In genomic region chr5:81851481-81852178, GRCh38 we compare ENCODE assay signal across 1 cellular context.
TF ChIP-seq lines count a peak whose summit lies in the region.

No MANE protein-coding gene starts in this region.

TF ChIP-seq in K562, 482 proteins besides CTCF, POLR2A, EP300 and RAD21 (continued from another document and continues in another):
- TF ChIP-seq TSHZ1 (CRISPR knock-in tag; IDR thresholded peaks at IDR 0.05): no peak
- TF ChIP-seq NBN (IDR thresholded peaks at IDR 0.05; ENCODE audit: low read depth): peak; percentile 91
- TF ChIP-seq CXXC5 (CRISPR knock-in tag; IDR thresholded peaks at IDR 0.05): peak; percentile 91
- no peak for TF ChIP-seq ZNF318 (IDR thresholded peaks at IDR 0.05; ENCODE audit: borderline replicate concordance in 1 of 2, low read depth in 1 of 2)
- peak; percentile 88 for TF ChIP-seq TBP (optimal IDR thresholded peaks at IDR 0.05; ENCODE audit: low read depth, low read length)
- no peak for TF ChIP-seq ZC3H11A (IDR thresholded peaks at IDR 0.05; ENCODE audit: low read depth, low read length)
- peak; percentile 69 for TF ChIP-seq CREM (IDR thresholded peaks at IDR 0.05; ENCODE audit: low read depth)
- peak; percentile 95 for TF ChIP-seq SMAD4 (CRISPR knock-in tag; conservative IDR thresholded peaks at IDR 0.05)
- TF ChIP-seq CBX8 (IDR thresholded peaks at IDR 0.05; ENCODE audit: borderline replicate concordance, extremely low read depth, low read depth, low read length, poor library complexity, severe bottlenecking): no peak
- TF ChIP-seq BRD9 (IDR thresholded peaks at IDR 0.05; ENCODE audit: low read depth, partially characterized antibody): no peak
- peak; percentile 95 for TF ChIP-seq PKNOX1 (IDR thresholded peaks at IDR 0.05)
- TF ChIP-seq ATF2 (CRISPR knock-in tag; IDR thresholded peaks at IDR 0.05): no peak
- peak; percentile 92 for TF ChIP-seq DACH1 (IDR thresholded peaks at IDR 0.05; ENCODE audit: partially characterized antibody)
- TF ChIP-seq ZNF23 (CRISPR knock-in tag; IDR thresholded peaks at IDR 0.05): 0 out of 2 replicates have a peak, but pooled peaks have one; percentile 29
- TF ChIP-seq SFPQ (IDR thresholded peaks at IDR 0.05; ENCODE audit: low read depth, low read length): no peak
- no peak for TF ChIP-seq ZNF699 (CRISPR knock-in tag; IDR thresholded peaks at IDR 0.05; ENCODE audit: insufficient replicate concordance)
- no peak for TF ChIP-seq ZBED1 (IDR thresholded peaks at IDR 0.05)
- TF ChIP-seq MAZ (CRISPR knock-in tag; conservative IDR thresholded peaks at IDR 0.05 in 1 of 2, IDR thresholded peaks at IDR 0.05 in 1 of 2): peak; percentile 94 to 98
- no peak for TF ChIP-seq ZNF277 (CRISPR knock-in tag; IDR thresholded peaks at IDR 0.05; ENCODE audit: borderline replicate concordance)
- TF ChIP-seq ZNF57 (CRISPR knock-in tag; IDR thresholded peaks at IDR 0.05): no peak
- TF ChIP-seq ZNF239 (CRISPR knock-in tag; IDR thresholded peaks at IDR 0.05): peak; percentile 69
- TF ChIP-seq SP1 (CRISPR knock-in tag; IDR thresholded peaks at IDR 0.05): no peak
- peak; percentile 77 for TF ChIP-seq GABPA (tag; conservative IDR thresholded peaks at IDR 0.05; ENCODE audit: low read depth)
- TF ChIP-seq NR2F6 (CRISPR knock-in tag; IDR thresholded peaks at IDR 0.05): no peak
- no peak for TF ChIP-seq ZNF324 (CRISPR knock-in tag; IDR thresholded peaks at IDR 0.05)
- TF ChIP-seq COPS2 (conservative IDR thresholded peaks at IDR 0.05): no peak
- TF ChIP-seq ZBTB34 (CRISPR knock-in tag; IDR thresholded peaks at IDR 0.05): no peak
- peak; percentile 40 for TF ChIP-seq RBM39 (optimal IDR thresholded peaks at IDR 0.05; ENCODE audit: low read depth, low read length)
- TF ChIP-seq ZNF695 (CRISPR knock-in tag; IDR thresholded peaks at IDR 0.05): no peak
- no peak for TF ChIP-seq ATF6 (CRISPR knock-in tag; IDR thresholded peaks at IDR 0.05)
- TF ChIP-seq E2F4 (CRISPR knock-in tag; IDR thresholded peaks at IDR 0.05; ENCODE audit: low read depth): no peak
- peak; percentile 86 for TF ChIP-seq OTX1 (CRISPR knock-in tag; IDR thresholded peaks at IDR 0.05)
- no peak for TF ChIP-seq NFXL1 (CRISPR knock-in tag; IDR thresholded peaks at IDR 0.05)
- no peak for TF ChIP-seq LARP7 (IDR thresholded peaks at IDR 0.05)
- TF ChIP-seq IRF2 (CRISPR knock-in tag; IDR thresholded peaks at IDR 0.05): no peak
- peak; percentile 50 for TF ChIP-seq L3MBTL2 (IDR thresholded peaks at IDR 0.05)
- no peak for TF ChIP-seq ZKSCAN8 (CRISPR knock-in tag; IDR thresholded peaks at IDR 0.05)
